In the genomic region with DNA sequence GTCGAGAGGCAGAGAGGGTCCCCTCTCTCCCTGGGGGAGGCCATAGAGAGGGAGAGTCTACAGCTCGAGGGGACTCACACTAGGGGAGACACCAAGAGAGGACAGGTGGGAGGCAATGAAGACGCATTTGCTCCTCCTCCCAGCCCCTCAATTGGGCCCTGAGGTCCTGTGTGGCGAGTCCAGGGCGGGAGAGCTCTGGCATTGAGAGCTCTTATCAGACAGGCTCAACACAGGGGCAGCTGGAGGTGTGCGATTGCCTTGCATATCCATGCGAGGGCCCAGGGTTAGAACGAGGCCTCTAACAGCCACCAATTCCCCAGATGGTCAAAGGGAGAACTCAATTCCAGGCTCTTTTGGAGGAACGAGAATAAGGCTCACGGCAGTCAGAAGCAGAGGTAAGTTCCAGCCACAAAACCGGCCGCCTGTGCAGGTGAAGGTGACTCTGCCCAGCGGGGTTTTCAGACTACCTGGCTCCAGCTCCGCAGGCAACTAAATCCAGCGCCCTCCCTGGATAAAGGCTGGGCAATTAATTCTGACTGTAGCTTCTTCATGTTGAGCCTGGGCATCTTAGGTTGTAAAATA, we compare ENCODE assay signal across 21 cellular contexts.
DNase-seq lines count a peak whose midpoint lies in the region; ATAC-seq, FAIRE-seq and TF ChIP-seq lines count a peak whose summit lies in the region.
"Had no signal": no experiment of that assay in that cellular context is flagged by ENCODE, and none has a peak within 500 bp of the region (broad histone marks: within the 10 kb centered on the region; RNA-seq: fewer than 3 reads in every experiment).

No MANE protein-coding gene starts in this region.

- H4K20me1 ChIP-seq in HepG2 (ENCODE audit: insufficient read depth, low read length), result no peaks in the 10 kb centered on the region

- H3K9ac ChIP-seq in HepG2 (ENCODE audit: insufficient read depth, low read depth, low read length), result no peak overlapping the region

- H3K4me2 ChIP-seq in HepG2 (ENCODE audit: low read depth, low read length), result no peak overlapping the region

- DNase-seq in HepG2 (ENCODE audit: low spot score) (no peak), right lobe of liver (no peak), NCI-H146 (lab: John Stamatoyannopoulos, UW) (peak; percentile 77), glutamatergic neuron (peak; percentile 11), aorta (no peak), NCI-H187 treated with DMSO at 0.1 percent for 48 hours (lab: John Stamatoyannopoulos, UW) (no peak)
- DNase-seq in effector memory CD4-positive, alpha-beta T cell, result no peak
- DNase-seq: ACHN, Caco-2, DMS153, GOT3, NCI-H1092 treated with DMSO at 0.1 percent for 48 hours, NCI-H187, NCI-H345, NCI-H526 had no signal

- POLR2A ChIA-PET in HepG2 (lab: Yijun Ruan, JAX), result no interaction called here

- H3K36me3 Mint-ChIP-seq in glutamatergic neuron (ENCODE audit: unreplicated experiment), result peaks cover 7% of the 10 kb centered on the region

- H3K9me3 Mint-ChIP-seq in glutamatergic neuron (ENCODE audit: unreplicated experiment), result peaks cover 11% of the 10 kb centered on the region

- H3K27me3 Mint-ChIP-seq in glutamatergic neuron (ENCODE audit: unreplicated experiment), result peaks cover 12% of the 10 kb centered on the region

- in situ Hi-C loops in HepG2 (cut with HindIII; ENCODE audit: extremely low pct_ligation_motif_present, low pct_unique_long_range_greater_than_20kb), result no loop called here

- FAIRE-seq in HepG2 (lab: Jason Lieb, UNC), result no peak
- FAIRE-seq: GM12892, GM18507 had no signal

- intact Hi-C loops in HepG2 (cut with micrococcal nuclease; ENCODE audit: unreplicated experiment), result no loop called here
- intact Hi-C loops in right lobe of liver (cut with DNase I), result no loop called here
- intact Hi-C loops in aorta (cut with DNase I), result no loop called here

- TF ChIP-seq POLR2A in HepG2 (IDR thresholded peaks at IDR 0.05; ENCODE audit: insufficient read depth in 1 of 2, low read depth in 2 of 2, low read length in 2 of 2) (no peak), right lobe of liver (IDR thresholded peaks at IDR 0.05) (no peak)

- H3K36me3 ChIP-seq in HepG2 (replicated peaks in 1 of 2; ENCODE audit: control insufficient read depth in 1 of 2, insufficient read depth in 2 of 2, low read length in 2 of 2) (no peaks in the 10 kb centered on the region), right lobe of liver (no peaks in the 10 kb centered on the region), aorta (ENCODE audit: control insufficient read depth in 1 of 2, insufficient read depth in 2 of 2, low read length in 1 of 2) (peaks cover 0 to 2% of the 10 kb centered on the region in 2 donors)
- no peaks in the 10 kb centered on the region for H3K36me3 ChIP-seq in effector memory CD4-positive, alpha-beta T cell (ENCODE audit: control insufficient read depth, insufficient read depth, low read length)

- no TSS peak for BruUV-seq in HepG2 (replicated peaks; lab: Mats Ljungman, UMichigan)

- WGBS in HepG2 (ENCODE audit: low lambda C conversion rate), result 16% methylated on average over 11 of the region's 15 CpGs
- WGBS in right lobe of liver (ENCODE audit: insufficient coverage, low coverage, low lambda C conversion rate, missing lambda C conversion rate), result 82% methylated on average over 6 of the region's 15 CpGs
- 91 to 93% methylated on average over 15 of the region's 15 CpGs for WGBS in aorta, 2 donors

- no peak overlapping the region for H3K4me3 Mint-ChIP-seq in glutamatergic neuron (ENCODE audit: unreplicated experiment)

- no peak overlapping the region for H3K4me3 ChIP-seq in HepG2 (replicated peaks in 1 of 3; ENCODE audit: insufficient read depth in 1 of 3, low read depth in 2 of 3, low read length in 3 of 3)
- no peak overlapping the region for H3K4me3 ChIP-seq in right lobe of liver
- no peak overlapping the region for H3K4me3 ChIP-seq in aorta (ENCODE audit: low read length in 2 of 2)
- H3K4me3 ChIP-seq in effector memory CD4-positive, alpha-beta T cell (ENCODE audit: insufficient read depth, low read depth, low read length, poor library complexity, severe bottlenecking), result no peak overlapping the region
- H3K4me3 ChIP-seq: Peyer's patch, SK-N-MC had no signal

- no peak overlapping the region for H3K27ac Mint-ChIP-seq in glutamatergic neuron (ENCODE audit: unreplicated experiment)

- no peak for TF ChIP-seq EP300 in HepG2 (IDR thresholded peaks at IDR 0.05; ENCODE audit: low read depth in 2 of 2, low read length in 2 of 2)
- TF ChIP-seq EP300 in HepG2 (CRISPR knock-in tag; IDR thresholded peaks at IDR 0.05; ENCODE audit: borderline replicate concordance), result no peak

- H3K27me3 ChIP-seq in HepG2 (ENCODE audit: control insufficient read depth in 1 of 2, insufficient read depth in 2 of 2, low read length in 2 of 2) (peaks cover 16 to 81% of the 10 kb centered on the region in 2 experiments), right lobe of liver (no peaks in the 10 kb centered on the region), aorta (ENCODE audit: control insufficient read depth in 1 of 2, insufficient read depth in 2 of 2, low read length in 1 of 2) (no peaks in the 10 kb centered on the region)
- no peaks in the 10 kb centered on the region for H3K27me3 ChIP-seq in effector memory CD4-positive, alpha-beta T cell (replicated peaks; ENCODE audit: control insufficient read depth, insufficient read depth, low read length, poor library complexity, severe bottlenecking)
- H3K27me3 ChIP-seq: Peyer's patch had no signal

- H3K9me3 ChIP-seq in HepG2 (ENCODE audit: low read length) (no peaks in the 10 kb centered on the region), right lobe of liver (no peaks in the 10 kb centered on the region), aorta (ENCODE audit: control insufficient read depth, low read length) (no peaks in the 10 kb centered on the region)
- no peaks in the 10 kb centered on the region for H3K9me3 ChIP-seq in effector memory CD4-positive, alpha-beta T cell (ENCODE audit: control insufficient read depth, low read length)
- H3K9me3 ChIP-seq: Caco-2, Peyer's patch had no signal

- peak; percentile 58 for ATAC-seq in HepG2
- ATAC-seq in right lobe of liver, result no peak
- ATAC-seq in aorta (ENCODE audit: low FRiP score), result peak; percentile 17
- ATAC-seq in SK-N-SH treated with all-trans-retinoic acid at 6 μM for 48 hours, result no peak
- ATAC-seq: HCT116 had no signal

- CTCF ChIA-PET in HepG2 (lab: Yijun Ruan, JAX; ENCODE audit: low intra/inter-chr PET ratio, low total read pairs), result no interaction called here

- H3K79me2 ChIP-seq in HepG2 (ENCODE audit: insufficient read depth, low read length), result no peaks in the 10 kb centered on the region

- no peak for TF ChIP-seq RAD21 in HepG2 (CRISPR knock-in tag; IDR thresholded peaks at IDR 0.05)

- peaks cover 7% of the 10 kb centered on the region for H3K4me1 ChIP-seq in HepG2 (ENCODE audit: insufficient read depth, low read length)
- H3K4me1 ChIP-seq in right lobe of liver, result no peaks in the 10 kb centered on the region
- no peaks in the 10 kb centered on the region for H3K4me1 ChIP-seq in aorta (ENCODE audit: control insufficient read depth in 1 of 2, insufficient read depth in 2 of 2, low read length in 2 of 2)
- H3K4me1 ChIP-seq in effector memory CD4-positive, alpha-beta T cell (ENCODE audit: control insufficient read depth, insufficient read depth, low read length, poor library complexity, severe bottlenecking), result no peaks in the 10 kb centered on the region
- H3K4me1 ChIP-seq: Caco-2, Peyer's patch had no signal

- no peak overlapping the region for H3K27ac ChIP-seq in HepG2 (ENCODE audit: extremely low read length, insufficient read depth, low read length)
- H3K27ac ChIP-seq in right lobe of liver, result no peak overlapping the region
- H3K27ac ChIP-seq in aorta (ENCODE audit: low read depth in 1 of 2, low read length in 2 of 2), result no peak overlapping the region
- no peak overlapping the region for H3K27ac ChIP-seq in effector memory CD4-positive, alpha-beta T cell (ENCODE audit: insufficient read depth, low read length, poor library complexity, severe bottlenecking)
- H3K27ac ChIP-seq: Peyer's patch, SK-N-MC had no signal

- no peak for TF ChIP-seq CTCF in HepG2 (CRISPR knock-in tag; IDR thresholded peaks at IDR 0.05)
- no peak for TF ChIP-seq CTCF in right lobe of liver (IDR thresholded peaks at IDR 0.05)
- TF ChIP-seq CTCF in glutamatergic neuron (IDR thresholded peaks at IDR 0.05; ENCODE audit: partially characterized antibody, unreplicated experiment), result no peak

- H2AFZ ChIP-seq in HepG2 (ENCODE audit: low read length), result no peak overlapping the region

- H3K4me1 Mint-ChIP-seq in glutamatergic neuron (ENCODE audit: low read depth, unreplicated experiment), result peaks cover 49% of the 10 kb centered on the region

TF ChIP-seq in SK-N-SH treated with all-trans-retinoic acid at 6 μM for 48 hours, 23 proteins besides CTCF, POLR2A, EP300 and RAD21 (continues in another document):
- TF ChIP-seq OSR1 (CRISPR knock-in tag; IDR thresholded peaks at IDR 0.05), result no peak
- TF ChIP-seq ESRRG (CRISPR knock-in tag; IDR thresholded peaks at IDR 0.05), result no peak
- TF ChIP-seq TCF4 (CRISPR knock-in tag; IDR thresholded peaks at IDR 0.05; ENCODE audit: borderline replicate concordance), result no peak
- TF ChIP-seq, protein P1, sequence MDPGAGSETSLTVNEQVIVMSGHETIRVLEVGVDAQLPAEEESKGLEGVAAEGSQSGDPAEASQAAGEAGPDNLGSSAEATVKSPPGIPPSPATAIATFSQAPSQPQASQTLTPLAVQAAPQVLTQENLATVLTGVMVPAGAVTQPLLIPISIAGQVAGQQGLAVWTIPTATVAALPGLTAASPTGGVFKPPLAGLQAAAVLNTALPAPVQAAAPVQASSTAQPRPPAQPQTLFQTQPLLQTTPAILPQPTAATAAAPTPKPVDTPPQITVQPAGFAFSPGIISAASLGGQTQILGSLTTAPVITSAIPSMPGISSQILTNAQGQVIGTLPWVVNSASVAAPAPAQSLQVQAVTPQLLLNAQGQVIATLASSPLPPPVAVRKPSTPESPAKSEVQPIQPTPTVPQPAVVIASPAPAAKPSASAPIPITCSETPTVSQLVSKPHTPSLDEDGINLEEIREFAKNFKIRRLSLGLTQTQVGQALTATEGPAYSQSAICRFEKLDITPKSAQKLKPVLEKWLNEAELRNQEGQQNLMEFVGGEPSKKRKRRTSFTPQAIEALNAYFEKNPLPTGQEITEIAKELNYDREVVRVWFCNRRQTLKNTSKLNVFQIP (CRISPR knock-in tag; IDR thresholded peaks at IDR 0.05; ENCODE audit: borderline replicate concordance, low read depth), result no peak
- no peak for TF ChIP-seq BACH2 (CRISPR knock-in tag; IDR thresholded peaks at IDR 0.05; ENCODE audit: borderline replicate concordance)
- TF ChIP-seq RARB (CRISPR knock-in tag; IDR thresholded peaks at IDR 0.05), result no peak
- TF ChIP-seq ZFP30 (CRISPR knock-in tag; IDR thresholded peaks at IDR 0.05), result no peak
- no peak for TF ChIP-seq ZNF8 (CRISPR knock-in tag; IDR thresholded peaks at IDR 0.05)

Comparison
In these comparisons a context has a peak if more than half of its experiments do, and no peak if none do; other contexts are left out.
1. ATAC-seq: peak in HepG2 (single experiment) and aorta (single experiment); none in right lobe of liver (0 of 4) and SK-N-SH treated with all-trans-retinoic acid at 6 μM for 48 hours (single experiment).
2. DNase-seq: peak in NCI-H146 (single experiment) and glutamatergic neuron (single experiment); none in HepG2 (single experiment), right lobe of liver (0 of 3), aorta (0 of 2), NCI-H187 treated with DMSO at 0.1 percent for 48 hours (single experiment) and effector memory CD4-positive, alpha-beta T cell (0 of 3).